ENCODE assay signal across 11 cellular contexts in genomic region chr4:54588404-54588803, GRCh38.
"Had no signal": no experiment of that assay in that cellular context is flagged by ENCODE, and none has a peak within 500 bp of the region (broad histone marks: within the 10 kb centered on the region; RNA-seq: fewer than 3 reads in every experiment).

No MANE protein-coding gene starts in this region.

- DNase-seq: activated CD4-positive, alpha-beta T cell treated with anti-CD3 and anti-CD28 coated beads for 4 hours; activated CD8-positive, alpha-beta T cell treated with anti-CD3 and anti-CD28 coated beads, Interleukin-2, amount 10 ng/mL, durations not matched to agents 7 days and 5 days; activated naive CD4-positive, alpha-beta T cell; effector memory CD4-positive, alpha-beta T cell; left lung; stimulated activated naive CD4-positive, alpha-beta T cell; substantia nigra; T-helper 9 cell had no signal

- H3K4me3 ChIP-seq: left lung, prostate gland had no signal

- ATAC-seq: activated CD8-positive, alpha-beta T cell treated with anti-CD3 and anti-CD28 coated beads, Interleukin-2, amount 10 ng/mL, durations not matched to agents 7 days and 5 days; left lung; natural killer cell treated with Interleukin-12 subunit alpha and Interleukin-12 subunit beta and Interleukin-15 and Interleukin-18, amount 100 ng/mL, for 72 hours; sciatic nerve had no signal
